Comparison of ENCODE assay signal across 24 cellular contexts in genomic region chr4:157895205-157895604, GRCh38.
"Had no signal": no experiment of that assay in that cellular context is flagged by ENCODE, and none has a peak within 500 bp of the region (broad histone marks: within the 10 kb centered on the region; RNA-seq: fewer than 3 reads in every experiment).

No MANE protein-coding gene starts in this region.

- ATAC-seq: activated CD4-positive, alpha-beta T cell treated with anti-CD3 and anti-CD28 coated beads for 36 hours; activated T-cell treated with anti-CD3 and anti-CD28 coated beads, Interleukin-2, amount 50 U/mL, for 4 hours; gastroesophageal sphincter; left lobe of liver; lower lobe of right lung; naive thymus-derived CD4-positive, alpha-beta T cell; stimulated activated memory B cell treated with anti-CD40 and anti-IgM and Interleukin-4, amounts not matched to agents 10 μg/mL and 1 μg/mL and 100 μg/mL, for 72 hours had no signal

- H3K9me3 ChIP-seq: gastroesophageal sphincter, lower lobe of right lung, sigmoid colon, stomach, suprapubic skin, tibial nerve, uterus had no signal

- H3K4me1 ChIP-seq: gastroesophageal sphincter, lower lobe of right lung, sigmoid colon, suprapubic skin, uterus had no signal

- H3K4me3 ChIP-seq: gastroesophageal sphincter, lower lobe of right lung, sigmoid colon, smooth muscle cell, stomach, suprapubic skin, tibial nerve, uterus had no signal

- H3K36me3 Mint-ChIP-seq: activated naive CD8-positive, alpha-beta T cell treated with anti-CD3 and anti-CD28 coated beads for 36 hours; naive thymus-derived CD4-positive, alpha-beta T cell; stimulated activated memory B cell treated with anti-CD40 and anti-IgM and Interleukin-4, amounts not matched to agents 10 μg/mL and 1 μg/mL and 100 μg/mL, for 72 hours had no signal

- H3K4me1 Mint-ChIP-seq: activated B cell treated with CpG ODN at 0.5 μM for 24 hours; activated CD4-positive, alpha-beta T cell treated with anti-CD3 and anti-CD28 coated beads for 36 hours; activated naive CD8-positive, alpha-beta T cell treated with anti-CD3 and anti-CD28 coated beads for 36 hours; naive thymus-derived CD4-positive, alpha-beta T cell; stimulated activated memory B cell treated with anti-CD40 and anti-IgM and Interleukin-4, amounts not matched to agents 10 μg/mL and 1 μg/mL and 100 μg/mL, for 72 hours had no signal

- H3K27me3 ChIP-seq: gastroesophageal sphincter, sigmoid colon, stomach, suprapubic skin, tibial nerve, uterus had no signal

- H3K27me3 Mint-ChIP-seq: activated B cell treated with CpG ODN at 0.5 μM for 24 hours; activated CD4-positive, alpha-beta T cell treated with anti-CD3 and anti-CD28 coated beads for 36 hours; activated naive CD8-positive, alpha-beta T cell treated with anti-CD3 and anti-CD28 coated beads for 36 hours; naive thymus-derived CD4-positive, alpha-beta T cell; stimulated activated memory B cell treated with anti-CD40 and anti-IgM and Interleukin-4, amounts not matched to agents 10 μg/mL and 1 μg/mL and 100 μg/mL, for 72 hours had no signal

- H3K36me3 ChIP-seq: gastroesophageal sphincter, lower lobe of right lung, sigmoid colon, stomach, suprapubic skin, tibial nerve, uterus had no signal

- H3K27ac Mint-ChIP-seq: activated B cell treated with CpG ODN at 0.5 μM for 24 hours; activated CD4-positive, alpha-beta T cell treated with anti-CD3 and anti-CD28 coated beads for 36 hours; activated naive CD8-positive, alpha-beta T cell treated with anti-CD3 and anti-CD28 coated beads for 36 hours; naive thymus-derived CD4-positive, alpha-beta T cell; stimulated activated memory B cell treated with anti-CD40 and anti-IgM and Interleukin-4, amounts not matched to agents 10 μg/mL and 1 μg/mL and 100 μg/mL, for 72 hours had no signal

- DNase-seq: activated B cell treated with CpG ODN at 0.5 μM for 24 hours; activated CD4-positive, alpha-beta T cell treated with anti-CD3 and anti-CD28 coated beads for 36 hours; activated CD4-positive, alpha-beta T cell treated with anti-CD3 and anti-CD28 coated beads, Interleukin-2, amount 50 U/mL, for 4 hours; activated CD8-positive, alpha-beta memory T cell treated with anti-CD3 and anti-CD28 coated beads for 24 hours; activated CD8-positive, alpha-beta memory T cell treated with anti-CD3 and anti-CD28 coated beads, Interleukin-2, amount 50 U/mL, for 48 hours; activated naive CD4-positive, alpha-beta T cell treated with Interleukin-2 at 50 U/mL for 16 hours; activated naive CD8-positive, alpha-beta T cell treated with anti-CD3 and anti-CD28 coated beads for 36 hours; activated T-cell treated with anti-CD3 and anti-CD28 coated beads, Interleukin-2, amount 50 U/mL, for 4 hours; cerebellar nuclear complex; cortex of kidney; lower lobe of right lung; naive thymus-derived CD4-positive, alpha-beta T cell; sigmoid colon; stimulated activated CD4-positive, alpha-beta T cell treated with anti-CD3 and anti-CD28 coated beads, Interleukin-15, amount 100 ng/mL, for 24 hours; stomach; T-helper 9 cell; uterus had no signal

- H3K27ac ChIP-seq: epithelial cell of prostate, gastroesophageal sphincter, lower lobe of right lung, sigmoid colon, stomach, suprapubic skin, tibial nerve, uterus had no signal

- H3K9me3 Mint-ChIP-seq: activated B cell treated with CpG ODN at 0.5 μM for 24 hours; activated naive CD8-positive, alpha-beta T cell treated with anti-CD3 and anti-CD28 coated beads for 36 hours; activated T-cell treated with anti-CD3 and anti-CD28 coated beads, Interleukin-2, amount 50 U/mL, for 4 hours; stimulated activated memory B cell treated with anti-CD40 and anti-IgM and Interleukin-4, amounts not matched to agents 10 μg/mL and 1 μg/mL and 100 μg/mL, for 72 hours had no signal

- H3K4me3 Mint-ChIP-seq: activated B cell treated with CpG ODN at 0.5 μM for 24 hours; activated CD4-positive, alpha-beta T cell treated with anti-CD3 and anti-CD28 coated beads for 36 hours; activated naive CD8-positive, alpha-beta T cell treated with anti-CD3 and anti-CD28 coated beads for 36 hours; activated T-cell treated with anti-CD3 and anti-CD28 coated beads, Interleukin-2, amount 50 U/mL, for 4 hours; naive thymus-derived CD4-positive, alpha-beta T cell; stimulated activated memory B cell treated with anti-CD40 and anti-IgM and Interleukin-4, amounts not matched to agents 10 μg/mL and 1 μg/mL and 100 μg/mL, for 72 hours had no signal
